In the genomic region with DNA sequence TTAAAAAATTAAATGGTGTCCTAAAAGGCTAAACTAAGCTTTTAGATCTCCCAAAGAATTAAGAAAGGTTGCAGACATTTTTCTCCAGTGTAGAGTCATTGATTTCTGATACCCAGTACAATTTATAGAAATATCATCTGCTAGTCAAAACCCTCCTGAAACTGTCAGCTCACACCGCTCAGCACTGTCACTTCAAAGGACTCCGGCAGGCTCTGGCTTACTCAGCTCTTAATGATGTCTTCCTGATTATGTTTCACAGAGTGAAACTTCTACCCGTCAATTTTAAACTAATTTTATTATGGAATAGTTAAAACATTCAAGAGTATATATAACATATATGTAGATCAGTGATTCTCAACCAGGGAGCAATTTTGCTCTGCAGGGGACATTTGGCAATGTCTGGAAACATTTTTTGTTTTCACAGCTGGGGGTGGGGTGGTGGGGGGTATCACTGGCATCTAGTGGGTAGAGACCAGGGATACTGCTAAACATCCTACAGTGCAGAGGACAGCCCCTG, we compare ENCODE assay signal across 18 cellular contexts. TPM values are rescaled to one million over a fixed set of nuclear protein-coding genes. Genes with fewer than 3 reads are reported as not detected.
DNase-seq lines count a peak whose midpoint lies in the region; ATAC-seq, FAIRE-seq and TF ChIP-seq lines count a peak whose summit lies in the region.
"Had no signal": no experiment of that assay in that cellular context is flagged by ENCODE, and none has a peak within 500 bp of the region (broad histone marks: within the 10 kb centered on the region; RNA-seq: fewer than 3 reads in every experiment).

No MANE protein-coding gene starts in this region.

- no peaks in the 10 kb centered on the region for H4K20me1 ChIP-seq in Loucy (ENCODE audit: insufficient read depth, low read length, poor library complexity, severe bottlenecking)
- H4K20me1 ChIP-seq in GM12878 (ENCODE audit: control insufficient read depth, insufficient read depth) = no peaks in the 10 kb centered on the region
- H4K20me1 ChIP-seq: BLaER1 treated with 17β-estradiol and CSF1 and Interleukin-3, amounts not matched to agents 10 nM and 100 nM had no signal

- ATAC-seq in GM12878 (peak; percentile 62), GM18868 (IDR thresholded peaks at IDR 0.05; ENCODE audit: unreplicated experiment) (no peak)
- ATAC-seq: CD8-positive, alpha-beta T cell; Panc1 had no signal

- BruUV-seq in GM12878 (replicated peaks; lab: Mats Ljungman, UMichigan) = no TSS peak

- POLR2A ChIA-PET in GM12878 (lab: Charles Lee) = no interaction called here

- H3K27me3 ChIP-seq in Loucy (ENCODE audit: insufficient read depth, low read length, poor library complexity, severe bottlenecking) (no peaks in the 10 kb centered on the region), GM12878 (replicated peaks in 1 of 2; ENCODE audit: control insufficient read depth in 2 of 2, insufficient read depth in 2 of 2, low read length in 1 of 2) (no peaks in the 10 kb centered on the region)
- H3K27me3 ChIP-seq: BLaER1 treated with 17β-estradiol and CSF1 and Interleukin-3, amounts not matched to agents 10 nM and 100 nM; SJCRH30 had no signal

- no peak overlapping the region for H3K4me3 Mint-ChIP-seq in activated naive CD4-positive, alpha-beta T cell treated with anti-CD3 and anti-CD28 coated beads for 36 hours
- H3K4me3 Mint-ChIP-seq: CD8-positive, alpha-beta T cell; HFFc6 had no signal

- TF ChIP-seq POLR2A in GM12878 (IDR thresholded peaks at IDR 0.05; ENCODE audit: low read depth, low read length) = no peak

- H3K79me2 ChIP-seq in Loucy (ENCODE audit: insufficient read depth, low read length) = no peaks in the 10 kb centered on the region
- H3K79me2 ChIP-seq in GM12878 (ENCODE audit: control insufficient read depth, insufficient read depth, low read length) = no peaks in the 10 kb centered on the region

- RAD21 ChIA-PET in GM12878 (lab: Charles Lee; ENCODE audit: unreplicated experiment) = no interaction called here

- in situ Hi-C loops in GM12878 (cut with MboI) = no loop called here

- 0 out of 2 replicates have a peak overlapping the region, but pooled peaks have one; percentile 12 for H2AFZ ChIP-seq in Loucy (ENCODE audit: low read length)
- H2AFZ ChIP-seq in GM12878 (ENCODE audit: control insufficient read depth, low read depth, low read length) = no peak overlapping the region

- H3F3A ChIP-seq in Loucy (ENCODE audit: low read depth) = no peaks in the 10 kb centered on the region

- TF ChIP-seq CTCF in Loucy (conservative IDR thresholded peaks at IDR 0.05; ENCODE audit: low read length) (no peak), GM12878 (IDR thresholded peaks at IDR 0.05 in 2 of 3, conservative IDR thresholded peaks at IDR 0.05 in 1 of 3; ENCODE audit: control insufficient read depth in 2 of 3, extremely low read depth in 1 of 3, insufficient read depth in 1 of 3, low read depth in 3 of 3, low read length in 3 of 3) (no peak)

- FAIRE-seq in GM12878 (lab: Jason Lieb, UNC) = no peak

- H3K9me3 Mint-ChIP-seq in activated naive CD4-positive, alpha-beta T cell treated with anti-CD3 and anti-CD28 coated beads for 36 hours = peaks cover 6% of the 10 kb centered on the region

- H3K27me3 Mint-ChIP-seq in activated naive CD4-positive, alpha-beta T cell treated with anti-CD3 and anti-CD28 coated beads for 36 hours (ENCODE audit: low read depth) = no peaks in the 10 kb centered on the region

- no peak for TF ChIP-seq RAD21 in GM12878 (IDR thresholded peaks at IDR 0.05; ENCODE audit: insufficient read depth, low read depth, low read length)

- intact Hi-C loops in activated naive CD4-positive, alpha-beta T cell treated with anti-CD3 and anti-CD28 coated beads for 36 hours (cut with micrococcal nuclease) = no loop called here
- intact Hi-C loops in GM12878 (cut with micrococcal nuclease; ENCODE audit: unreplicated experiment) = no loop called here

- CTCF ChIA-PET in activated naive CD4-positive, alpha-beta T cell treated with anti-CD3 and anti-CD28 coated beads for 36 hours (lab: Charles Lee) = interaction anchor here (0.6 to 0.7 kb wide), 2 partner anchors 16 to 335 kb away, joined by 3 read pairs; no protein-coding TSS in a partner anchor
- CTCF ChIA-PET in GM12878 (lab: Yijun Ruan, JAX) = interaction anchor here (1.0 kb wide), 1 partner anchor 10 kb away, joined by 3 read pairs; no protein-coding TSS in a partner anchor

- no peaks in the 10 kb centered on the region for H3K4me1 ChIP-seq in Loucy (ENCODE audit: insufficient read depth, low read length, poor library complexity, severe bottlenecking)
- H3K4me1 ChIP-seq in GM12878 (ENCODE audit: control insufficient read depth, insufficient read depth, low read length) = no peaks in the 10 kb centered on the region
- H3K4me1 ChIP-seq: BLaER1 treated with 17β-estradiol and CSF1 and Interleukin-3, amounts not matched to agents 10 nM and 100 nM; SJCRH30 had no signal

- H3K27ac ChIP-seq in GM12878 (ENCODE audit: control insufficient read depth, insufficient read depth) = no peak overlapping the region
- H3K27ac ChIP-seq: BLaER1 treated with 17β-estradiol and CSF1 and Interleukin-3, amounts not matched to agents 10 nM and 100 nM; SJCRH30 had no signal

- WGBS in GM12878 (ENCODE audit: insufficient coverage, insufficient replicate concordance, low lambda C conversion rate, missing lambda C conversion rate) = 0% methylated on average over 3 of the region's 3 CpGs

- peak; percentile 12 for DNase-seq in activated naive CD4-positive, alpha-beta T cell treated with anti-CD3 and anti-CD28 coated beads for 36 hours
- DNase-seq in activated naive CD4-positive, alpha-beta T cell (lab: John Stamatoyannopoulos, UW) = no peak
- DNase-seq in GM12878 (ENCODE audit: low read depth, low spot score) = no peak
- DNase-seq in NCI-H187 treated with DMSO at 0.1 percent for 48 hours (lab: John Stamatoyannopoulos, UW) = no peak
- no peak for DNase-seq in activated T-cell treated with anti-CD3 and anti-CD28 coated beads, Interleukin-2, amount 50 U/mL, for 48 hours
- DNase-seq: Calu3; CD8-positive, alpha-beta T cell; HFFc6; KBM-7; NCI-H1417 treated with DMSO at 0.1 percent for 48 hours; NCI-H1930; NCI-H345; NCI-H524 treated with DMSO at 0.1 percent for 48 hours; SJCRH30 had no signal

- H3K4me1 Mint-ChIP-seq in activated naive CD4-positive, alpha-beta T cell treated with anti-CD3 and anti-CD28 coated beads for 36 hours (ENCODE audit: low read depth) = no peaks in the 10 kb centered on the region

- H3K4me2 ChIP-seq in Loucy (ENCODE audit: low read depth, low read length, poor library complexity, severe bottlenecking) = no peak overlapping the region
- no peak overlapping the region for H3K4me2 ChIP-seq in GM12878 (ENCODE audit: control insufficient read depth, insufficient read depth)
- H3K4me2 ChIP-seq: BLaER1 treated with 17β-estradiol and CSF1 and Interleukin-3, amounts not matched to agents 10 nM and 100 nM had no signal

- no peak for TF ChIP-seq EP300 in GM12878 (IDR thresholded peaks at IDR 0.05; ENCODE audit: borderline replicate concordance in 1 of 2, control insufficient read depth in 1 of 2, low read depth in 2 of 2, low read length in 2 of 2)

- SMC1A ChIA-PET in GM12878 (lab: Charles Lee; ENCODE audit: uncharacterized antibody, unreplicated experiment) = interaction anchor here (1.5 kb wide), 1 partner anchor 23 kb away, joined by 3 read pairs; no protein-coding TSS in a partner anchor

- H3K9me3 ChIP-seq in Loucy (ENCODE audit: insufficient read depth, low read depth, low read length) (no peaks in the 10 kb centered on the region), GM12878 (replicated peaks; ENCODE audit: control insufficient read depth, insufficient read depth, low read length) (no peaks in the 10 kb centered on the region)
- H3K9me3 ChIP-seq: SJCRH30 had no signal

- H3K9ac ChIP-seq in Loucy (ENCODE audit: low read depth, low read length, poor library complexity, severe bottlenecking) (no peak overlapping the region), GM12878 (ENCODE audit: control insufficient read depth, insufficient read depth, low read length) (no peak overlapping the region)
- H3K9ac ChIP-seq: BLaER1 treated with 17β-estradiol and CSF1 and Interleukin-3, amounts not matched to agents 10 nM and 100 nM had no signal

- H3K36me3 ChIP-seq in Loucy (ENCODE audit: insufficient read depth, low read length) = no peaks in the 10 kb centered on the region
- no peaks in the 10 kb centered on the region for H3K36me3 ChIP-seq in GM12878 (ENCODE audit: control insufficient read depth in 2 of 2, insufficient read depth in 2 of 2, low read length in 1 of 2)
- H3K36me3 ChIP-seq: BLaER1 treated with 17β-estradiol and CSF1 and Interleukin-3, amounts not matched to agents 10 nM and 100 nM; SJCRH30 had no signal

- H3K27ac Mint-ChIP-seq in activated naive CD4-positive, alpha-beta T cell treated with anti-CD3 and anti-CD28 coated beads for 36 hours = no peak overlapping the region
- H3K27ac Mint-ChIP-seq: CD8-positive, alpha-beta T cell; HFFc6 had no signal

- no peaks in the 10 kb centered on the region for H3K9me2 ChIP-seq in Loucy (replicated peaks; ENCODE audit: low read depth, low read length)

- peaks cover 4% of the 10 kb centered on the region for H3K36me3 Mint-ChIP-seq in activated naive CD4-positive, alpha-beta T cell treated with anti-CD3 and anti-CD28 coated beads for 36 hours (ENCODE audit: low read depth)
- H3K36me3 Mint-ChIP-seq: CD8-positive, alpha-beta T cell had no signal

- H3K4me3 ChIP-seq in Loucy (ENCODE audit: low read length, poor library complexity, severe bottlenecking) (no peak overlapping the region), GM12878 (no peak overlapping the region)
- H3K4me3 ChIP-seq: BLaER1 treated with 17β-estradiol and CSF1 and Interleukin-3, amounts not matched to agents 10 nM and 100 nM; SJCRH30 had no signal

RNA-seq across cellular contexts. Expression of a gene that starts 31.5 kb away (rescaled TPM):
- total RNA-seq in activated naive CD4-positive, alpha-beta T cell treated with anti-CD3 and anti-CD28 coated beads for 36 hours = not detected
- not detected in 2 replicates for total RNA-seq in GM12878 (2013; cell fraction: nucleolus; rRNA removed)
- total RNA-seq in GM12878 (2014; rRNA removed) = not detected in 2 replicates
- 0.04 TPM in 1 of 2 replicates, not detected in the other for total RNA-seq in GM12878 (2014; rRNA removed; fragmentation: Illumina TruSeq; extraction: Trizol)
- total RNA-seq in GM12878 (2021) = not detected in 2 replicates
- not detected for polyA plus RNA-seq in GM12878 (2011; ENCODE audit: low read depth)
- 0.01 TPM in 1 of 2 replicates, not detected in the other for polyA plus RNA-seq in GM12878 (2011; rRNA removed)
- not detected in 2 replicates for polyA plus RNA-seq in GM12878 (2011; cell fraction: cytosol; rRNA removed)
- not detected in 2 replicates for polyA plus RNA-seq in GM12878 (2011; cell fraction: nucleus; rRNA removed)
- polyA plus RNA-seq in GM12878 (2012) = not detected in 2 replicates
- not detected in 2 replicates for polyA plus RNA-seq in GM12878 (2014; fragmentation: Illumina TruSeq; extraction: Trizol)
- polyA plus RNA-seq in GM12878 (2014; fragmentation: Nextera tagmentation; extraction: Ambion mirVana) = not detected
- polyA plus RNA-seq in GM12878 (2014; rRNA removed) = not detected in 2 replicates
- polyA plus RNA-seq in GM12878 (2016; fragmentation: Nextera tagmentation; extraction: Ambion mirVana) = not detected
- not detected in 2 replicates for polyA minus RNA-seq in GM12878 (2011; rRNA and poly(A)+ RNA removed)
- not detected in 2 replicates for polyA minus RNA-seq in GM12878 (2011; cell fraction: cytosol; rRNA and poly(A)+ RNA removed)
- polyA minus RNA-seq in GM12878 (2011; cell fraction: nucleus; rRNA and poly(A)+ RNA removed) = not detected in 2 replicates
- total RNA-seq: Calu3; CD8-positive, alpha-beta T cell had no signal

RNA-seq across cellular contexts. Expression of a gene that starts 57.1 kb away (rescaled TPM):
- total RNA-seq in activated naive CD4-positive, alpha-beta T cell treated with anti-CD3 and anti-CD28 coated beads for 36 hours = 10 to 100 TPM in 1 of 2 experiments, 1 to 10 TPM in 1; 9.4 to 11.2 TPM
- 37.9 and 42.8 TPM in 2 replicates for total RNA-seq in GM12878 (2013; cell fraction: nucleolus; rRNA removed)
- total RNA-seq in GM12878 (2014; rRNA removed) (7.2 and 8.7 TPM in 2 replicates), GM12878 (2014; rRNA removed; fragmentation: Illumina TruSeq; extraction: Trizol) (9.1 TPM in 2 replicates), GM12878 (2021) (9.3 and 13.0 TPM in 2 replicates)
- 5.3 TPM for polyA plus RNA-seq in GM12878 (2011; ENCODE audit: low read depth)
- polyA plus RNA-seq in GM12878 (2011; rRNA removed) (9.6 and 11.2 TPM in 2 replicates), GM12878 (2014; fragmentation: Illumina TruSeq; extraction: Trizol) (10.4 and 16.3 TPM in 2 replicates), GM12878 (2014; fragmentation: Nextera tagmentation; extraction: Ambion mirVana) (1 to 10 TPM; 2.4 to 4.2 TPM), GM12878 (2014; rRNA removed) (6.9 and 7.4 TPM in 2 replicates), GM12878 (2016; fragmentation: Nextera tagmentation; extraction: Ambion mirVana) (1 to 10 TPM; 6.1 to 7.9 TPM)
- 6.1 TPM in 2 replicates for polyA plus RNA-seq in GM12878 (2011; cell fraction: cytosol; rRNA removed)
- 9.5 and 9.9 TPM in 2 replicates for polyA plus RNA-seq in GM12878 (2011; cell fraction: nucleus; rRNA removed)
- polyA plus RNA-seq in GM12878 (2012) = 4.9 and 5.2 TPM in 2 replicates
- 14.6 and 17.5 TPM in 2 replicates for polyA minus RNA-seq in GM12878 (2011; rRNA and poly(A)+ RNA removed)
- 3.5 and 3.9 TPM in 2 replicates for polyA minus RNA-seq in GM12878 (2011; cell fraction: cytosol; rRNA and poly(A)+ RNA removed)
- 8.7 and 12.2 TPM in 2 replicates for polyA minus RNA-seq in GM12878 (2011; cell fraction: nucleus; rRNA and poly(A)+ RNA removed)
